24 cellular contexts compared by ENCODE assay signal in genomic region chr1:12219800-12220199, GRCh38.
"Had no signal": no experiment of that assay in that cellular context is flagged by ENCODE, and none has a peak within 500 bp of the region (broad histone marks: within the 10 kb centered on the region; RNA-seq: fewer than 3 reads in every experiment).

No MANE protein-coding gene starts in this region.

- ATAC-seq: foreskin keratinocyte, gastroesophageal sphincter, heart left ventricle, left cardiac atrium, left lung, left ventricle myocardium superior, lower lobe of right lung, mucosa of descending colon had no signal

- DNase-seq: dermis blood vessel endothelial cell; dorsolateral prefrontal cortex; effector CD4-positive, alpha-beta T cell; effector memory CD4-positive, alpha-beta T cell; foreskin keratinocyte; heart left ventricle; hypothalamus; immature natural killer cell; islet precursor cell; left cardiac atrium; left lung; left ventricle myocardium superior; lower lobe of right lung; mesenchymal stem cell; mucosa of descending colon; naive B cell had no signal

- H3K36me3 ChIP-seq: esophagus muscularis mucosa, gastroesophageal sphincter, heart left ventricle, left lung, lower lobe of right lung had no signal

- H3K4me1 ChIP-seq: esophagus muscularis mucosa, foreskin keratinocyte, gastroesophageal sphincter, heart left ventricle, left lung, lower lobe of right lung had no signal

- H3K27ac ChIP-seq: coronary artery, dorsolateral prefrontal cortex, esophagus muscularis mucosa, foreskin keratinocyte, gastroesophageal sphincter, heart left ventricle, hepatocyte, left lung, lower lobe of right lung had no signal

- H3K79me2 ChIP-seq: hepatocyte had no signal

- H2AFZ ChIP-seq: hepatocyte had no signal

- H3K4me3 ChIP-seq: coronary artery, dorsolateral prefrontal cortex, esophagus muscularis mucosa, gastroesophageal sphincter, heart left ventricle, hepatocyte, left lung, lower lobe of right lung, mucosa of descending colon had no signal

- H3K4me2 ChIP-seq: hepatocyte had no signal

- H3K9me3 ChIP-seq: lower lobe of right lung, mucosa of descending colon had no signal

- H3K27me3 ChIP-seq: dorsolateral prefrontal cortex, esophagus muscularis mucosa, heart left ventricle, hepatocyte, left lung had no signal

- FAIRE-seq: colon, endothelial cell of umbilical vein, frontal cortex had no signal

- H3K27ac Mint-ChIP-seq: immature natural killer cell, mesothelial cell of epicardium, naive B cell had no signal
